12 cellular contexts compared by ENCODE assay signal in the genomic region with DNA sequence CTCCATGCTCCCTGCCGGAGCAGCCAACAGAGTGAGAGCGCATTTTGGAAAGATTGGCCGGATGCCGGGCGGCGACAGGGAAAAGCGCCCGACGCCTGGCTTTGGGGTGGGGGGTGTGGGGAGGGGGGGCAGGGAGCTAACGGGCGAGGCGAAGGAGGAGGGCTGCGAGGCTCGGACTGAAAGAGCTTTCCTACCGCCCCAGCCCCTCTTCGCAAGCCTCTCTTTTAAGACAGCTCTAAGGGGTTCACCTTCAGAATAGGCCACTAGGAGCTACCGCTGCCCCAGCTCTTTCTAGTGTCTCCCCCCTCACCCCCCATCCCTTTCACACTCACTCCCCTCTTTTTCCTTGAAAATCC. TPM values are rescaled to one million over a fixed set of nuclear protein-coding genes. Genes with fewer than 3 reads are reported as not detected.
DNase-seq lines count a peak whose midpoint lies in the region; ATAC-seq and TF ChIP-seq lines count a peak whose summit lies in the region.
"Had no signal": no experiment of that assay in that cellular context is flagged by ENCODE, and none has a peak within 500 bp of the region (broad histone marks: within the 10 kb centered on the region; RNA-seq: fewer than 3 reads in every experiment).

No MANE protein-coding gene starts in this region.

- no peaks in the 10 kb centered on the region for H3K36me3 Mint-ChIP-seq in activated T-cell treated with anti-CD3 and anti-CD28 coated beads, Interleukin-2, amount 50 U/mL, for 4 hours (ENCODE audit: insufficient read depth)
- no peaks in the 10 kb centered on the region for H3K36me3 Mint-ChIP-seq in brain

- no peak for TF ChIP-seq CTCF in brain (conservative IDR thresholded peaks at IDR 0.05)

- H4K5ac ChIP-seq in mesendoderm (ENCODE audit: low read length): no peak overlapping the region

- no peak overlapping the region for H3K23ac ChIP-seq in mesendoderm (ENCODE audit: low read length)

- peak overlapping the region; percentile 19 for H3K4me3 ChIP-seq in mesendoderm (ENCODE audit: low read length)
- peak overlapping the region; percentile 54 to 65 for H3K4me3 ChIP-seq in stomach smooth muscle (ENCODE audit: low read length in 2 of 2)

- no peak overlapping the region for H3K4ac ChIP-seq in mesendoderm (ENCODE audit: low read depth, low read length)

- peak overlapping the region; percentile 70 for H3K4me3 Mint-ChIP-seq in activated T-cell treated with anti-CD3 and anti-CD28 coated beads, Interleukin-2, amount 50 U/mL, for 4 hours
- H3K4me3 Mint-ChIP-seq in brain: peak overlapping the region; percentile 74 to 86 (median 81)

- H3K79me2 ChIP-seq in mesendoderm (ENCODE audit: control insufficient read depth, insufficient read depth, low read length): no peaks in the 10 kb centered on the region

- H3K9ac ChIP-seq in mesendoderm (ENCODE audit: low read length) (peak overlapping the region; percentile 4), stomach smooth muscle (ENCODE audit: low read length in 2 of 2) (no peak overlapping the region)

- H3K9me3 ChIP-seq in stomach smooth muscle (ENCODE audit: control insufficient read depth in 2 of 2, low read length in 2 of 2): peaks cover 0 to 2% of the 10 kb centered on the region in 2 donors

- no peak overlapping the region for H3K27ac ChIP-seq in mesendoderm (ENCODE audit: low read depth, low read length)
- no peak overlapping the region for H3K27ac ChIP-seq in stomach smooth muscle (ENCODE audit: low read length)
- H3K27ac ChIP-seq: ovary had no signal

- H2BK15ac ChIP-seq in mesendoderm (replicated peaks; ENCODE audit: low read depth): no peak overlapping the region

- no peak for DNase-seq in activated T-cell treated with anti-CD3 and anti-CD28 coated beads, Interleukin-2, amount 50 U/mL, for 4 hours
- no peak for DNase-seq in activated T-cell treated with anti-CD3 and anti-CD28 coated beads, Interleukin-2, amount 50 U/mL, for 1 hour
- no peak for DNase-seq in mesendoderm
- DNase-seq in NCI-H345 (lab: John Stamatoyannopoulos, UW): no peak
- DNase-seq: activated CD4-positive, alpha-beta T cell treated with anti-CD3 and anti-CD28 coated beads for 48 hours; activated naive CD4-positive, alpha-beta T cell treated with anti-CD3 and anti-CD28 coated beads, Interleukin-2, amount 50 U/mL, for 16 hours; NCI-H2171 treated with DMSO at 0.1 percent for 48 hours; ovary had no signal

- ATAC-seq in activated T-cell treated with anti-CD3 and anti-CD28 coated beads, Interleukin-2, amount 50 U/mL, for 4 hours: no peak
- ATAC-seq in activated CD4-positive, CD25-positive, alpha-beta regulatory T cell treated with anti-CD3 and anti-CD28 coated beads, Interleukin-2, amount 50 U/mL, for 24 hours: no peak
- ATAC-seq in GM18907 (IDR thresholded peaks at IDR 0.05; ENCODE audit: unreplicated experiment): no peak

- no peak overlapping the region for H2AK5ac ChIP-seq in mesendoderm (ENCODE audit: low read length)

- no peaks in the 10 kb centered on the region for H3K79me1 ChIP-seq in mesendoderm (ENCODE audit: low read length)

- H3K36me3 ChIP-seq in mesendoderm (ENCODE audit: control insufficient read depth, insufficient read depth, low read length) (no peaks in the 10 kb centered on the region), stomach smooth muscle (ENCODE audit: control insufficient read depth in 2 of 2, insufficient read depth in 2 of 2, low read length in 2 of 2) (no peaks in the 10 kb centered on the region)
- H3K36me3 ChIP-seq: ovary had no signal

- H2BK120ac ChIP-seq in mesendoderm (ENCODE audit: low read depth, low read length): no peak overlapping the region

- peaks cover 84% of the 10 kb centered on the region for H3K27me3 Mint-ChIP-seq in activated T-cell treated with anti-CD3 and anti-CD28 coated beads, Interleukin-2, amount 50 U/mL, for 4 hours (ENCODE audit: low read depth)
- H3K27me3 Mint-ChIP-seq in brain: peaks cover 98% of the 10 kb centered on the region

- H3K4me1 ChIP-seq in mesendoderm (ENCODE audit: control insufficient read depth, low read depth, low read length) (peaks cover 3% of the 10 kb centered on the region), stomach smooth muscle (ENCODE audit: control insufficient read depth, insufficient read depth, low read length) (peaks cover 13% of the 10 kb centered on the region)

- no CpG with 5 or more reads among the region's 17 CpGs for WGBS in mesendoderm (ENCODE audit: extremely low coverage, insufficient coverage, low lambda C conversion rate)

- peak overlapping the region; percentile 49 for H3K56ac ChIP-seq in mesendoderm (ENCODE audit: low read length)

- peaks cover 13% of the 10 kb centered on the region for H3K9me3 Mint-ChIP-seq in activated T-cell treated with anti-CD3 and anti-CD28 coated beads, Interleukin-2, amount 50 U/mL, for 4 hours
- H3K9me3 Mint-ChIP-seq in brain: peaks cover 0 to 5% (median 0%) of the 10 kb centered on the region in 5 experiments

- H3K18ac ChIP-seq in mesendoderm (ENCODE audit: low read length): no peak overlapping the region

- peaks cover 13% of the 10 kb centered on the region for H3K4me1 Mint-ChIP-seq in activated T-cell treated with anti-CD3 and anti-CD28 coated beads, Interleukin-2, amount 50 U/mL, for 4 hours (ENCODE audit: low read depth)
- H3K4me1 Mint-ChIP-seq in brain: peaks cover 63% of the 10 kb centered on the region

- H3K27me3 ChIP-seq in mesendoderm (ENCODE audit: insufficient read depth, low read length, poor library complexity): peaks cover 56% of the 10 kb centered on the region
- H3K27me3 ChIP-seq in stomach smooth muscle (ENCODE audit: control insufficient read depth in 1 of 2, insufficient read depth in 2 of 2, low read length in 2 of 2): peaks cover 71 to 73% of the 10 kb centered on the region in 2 donors
- H3K27me3 ChIP-seq: ovary had no signal

- peak overlapping the region; percentile 52 for H3K4me2 ChIP-seq in mesendoderm (ENCODE audit: low read length)

- H4K8ac ChIP-seq in mesendoderm (ENCODE audit: low read depth, low read length): no peak overlapping the region

- H2BK5ac ChIP-seq in mesendoderm (ENCODE audit: low read length): no peak overlapping the region

- peak overlapping the region in 2 of 5 experiments; percentile 9 to 91 for H3K27ac Mint-ChIP-seq in brain

RNA-seq across cellular contexts. Expression of a gene that starts 3.5 kb away (rescaled TPM):
- total RNA-seq in activated T-cell treated with anti-CD3 and anti-CD28 coated beads, Interleukin-2, amount 50 U/mL, for 4 hours: not detected
- not detected for polyA plus RNA-seq in brain (ENCODE audit: insufficient read depth, low read depth, low replicate concordance)
- polyA plus RNA-seq in mesendoderm (2013, experiment 1 of 2): 0.06 TPM
- 0.03 TPM for polyA plus RNA-seq in mesendoderm (2013, experiment 2 of 2)
- total RNA-seq: ovary had no signal
- polyA plus RNA-seq: ovary had no signal
